8 cellular contexts compared by ENCODE assay signal in the genomic region with DNA sequence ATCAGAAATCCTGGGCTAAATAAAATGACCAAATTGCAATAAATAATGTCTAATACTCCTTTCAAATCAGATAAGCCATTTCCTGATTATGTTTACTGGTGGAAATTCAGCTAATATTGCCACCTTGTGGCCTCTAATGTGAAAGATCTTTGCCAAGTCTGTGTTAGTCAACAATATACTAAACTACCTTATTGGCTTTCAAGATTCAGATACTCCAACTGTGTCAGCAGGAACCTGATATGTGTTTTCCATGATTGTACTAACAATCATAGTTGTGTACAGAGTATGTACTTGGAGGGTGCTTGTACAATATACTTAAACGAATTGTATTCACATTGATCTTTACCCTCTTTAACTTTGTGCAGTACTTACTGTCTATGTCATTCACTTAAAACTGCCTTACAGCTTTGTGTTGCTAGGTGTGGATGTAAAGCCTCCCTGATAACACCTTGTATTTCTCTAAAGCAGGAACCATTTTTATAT.
DNase-seq lines count a peak whose midpoint lies in the region; ATAC-seq and TF ChIP-seq lines count a peak whose summit lies in the region.

No MANE protein-coding gene starts in this region.

- H3K9me3 Mint-ChIP-seq in activated T-helper 17 cell treated with anti-CD3 and anti-CD28 coated beads, Interleukin-2, amount 50 U/mL, for 72 hours = no peaks in the 10 kb centered on the region
- H3K9me3 Mint-ChIP-seq in activated CD4-positive, alpha-beta memory T cell treated with anti-CD3 and anti-CD28 coated beads for 36 hours = no peaks in the 10 kb centered on the region

- H3K27ac ChIP-seq in left ventricle myocardium inferior (replicated peaks) (no peak overlapping the region), spleen (peak overlapping the region; percentile 30 to 70 (median 56))

- peak; percentile 34 for ATAC-seq in GM19035 (IDR thresholded peaks at IDR 0.05; ENCODE audit: unreplicated experiment)
- ATAC-seq in HG03103 (IDR thresholded peaks at IDR 0.05; ENCODE audit: low read depth, unreplicated experiment) = peak; percentile 26
- ATAC-seq in activated T-helper 17 cell treated with anti-CD3 and anti-CD28 coated beads, Interleukin-2, amount 50 U/mL, for 72 hours (replicated peaks) = peak; percentile 69

- H3K4me3 ChIP-seq in left ventricle myocardium inferior (no peak overlapping the region), spleen (peak overlapping the region in 1 of 8 donors; percentile 28)

- CTCF ChIA-PET in activated CD4-positive, alpha-beta memory T cell treated with anti-CD3 and anti-CD28 coated beads for 36 hours (lab: Charles Lee) = interaction anchor here (0.5 to 2.4 kb wide), 8 partner anchors 45 to 484 kb away, joined by 3 to 11 read pairs (median 4); a partner anchor contains a TSS

- H3K9me3 ChIP-seq in left ventricle myocardium inferior (replicated peaks) (no peaks in the 10 kb centered on the region), spleen (no peaks in the 10 kb centered on the region)

- H3K4me1 ChIP-seq in left ventricle myocardium inferior = no peaks in the 10 kb centered on the region
- peaks cover 8 to 21% (median 15%) of the 10 kb centered on the region in 6 donors for H3K4me1 ChIP-seq in spleen

- no peak for TF ChIP-seq POLR2A in spleen (IDR thresholded peaks at IDR 0.05)

- 23 to 55% (median 42%) methylated on average over 1 of the region's 1 CpG for WGBS in spleen, 5 donors

- TF ChIP-seq CTCF in left ventricle myocardium inferior (IDR thresholded peaks at IDR 0.05; ENCODE audit: borderline replicate concordance) (peak; percentile 46), spleen (IDR thresholded peaks at IDR 0.05 in 8 of 11, conservative IDR thresholded peaks at IDR 0.05 in 3 of 11) (peak in 8 of 11 experiments; percentile 15 to 59 (median 42))

- intact Hi-C loops in left ventricle myocardium inferior (cut with micrococcal nuclease) (no loop called here), spleen (cut with DNase I; ENCODE audit: low total_unique reads) (loop anchor here (10.0 kb wide), 1 partner anchor 411 kb away; no protein-coding TSS in a partner anchor)
- intact Hi-C loops in activated CD4-positive, alpha-beta memory T cell treated with anti-CD3 and anti-CD28 coated beads for 36 hours (cut with micrococcal nuclease) = loop anchor here (1.0 to 10.0 kb wide), 5 partner anchors 113 to 417 kb away; a partner anchor contains a TSS

- DNase-seq in COR-L47 (lab: John Stamatoyannopoulos, UW) = peak; percentile 71
- peak; percentile 50 for DNase-seq in NCI-H2107 (lab: John Stamatoyannopoulos, UW)
- DNase-seq in left ventricle myocardium inferior = no peak
- DNase-seq in spleen = no peak
- no peak for DNase-seq in activated CD4-positive, alpha-beta memory T cell treated with anti-CD3 and anti-CD28 coated beads for 36 hours

- no peak overlapping the region for H3K4me3 Mint-ChIP-seq in activated T-helper 17 cell treated with anti-CD3 and anti-CD28 coated beads, Interleukin-2, amount 50 U/mL, for 72 hours
- no peak overlapping the region for H3K4me3 Mint-ChIP-seq in activated CD4-positive, alpha-beta memory T cell treated with anti-CD3 and anti-CD28 coated beads for 36 hours

- H3K4me1 Mint-ChIP-seq in activated T-helper 17 cell treated with anti-CD3 and anti-CD28 coated beads, Interleukin-2, amount 50 U/mL, for 72 hours = no peaks in the 10 kb centered on the region
- H3K4me1 Mint-ChIP-seq in activated CD4-positive, alpha-beta memory T cell treated with anti-CD3 and anti-CD28 coated beads for 36 hours (ENCODE audit: low read depth) = no peaks in the 10 kb centered on the region

- no peaks in the 10 kb centered on the region for H3K36me3 Mint-ChIP-seq in activated T-helper 17 cell treated with anti-CD3 and anti-CD28 coated beads, Interleukin-2, amount 50 U/mL, for 72 hours (ENCODE audit: low read depth)
- H3K36me3 Mint-ChIP-seq in activated CD4-positive, alpha-beta memory T cell treated with anti-CD3 and anti-CD28 coated beads for 36 hours = no peaks in the 10 kb centered on the region

- H3K36me3 ChIP-seq in left ventricle myocardium inferior (no peaks in the 10 kb centered on the region), spleen (no peaks in the 10 kb centered on the region)

- POLR2A ChIA-PET in activated CD4-positive, alpha-beta memory T cell treated with anti-CD3 and anti-CD28 coated beads for 36 hours (lab: Charles Lee) = no interaction called here

- H3K27ac Mint-ChIP-seq in activated T-helper 17 cell treated with anti-CD3 and anti-CD28 coated beads, Interleukin-2, amount 50 U/mL, for 72 hours = no peak overlapping the region
- no peak overlapping the region for H3K27ac Mint-ChIP-seq in activated CD4-positive, alpha-beta memory T cell treated with anti-CD3 and anti-CD28 coated beads for 36 hours

- H3K27me3 ChIP-seq in left ventricle myocardium inferior (ENCODE audit: low read depth) = no peaks in the 10 kb centered on the region
- no peaks in the 10 kb centered on the region for H3K27me3 ChIP-seq in spleen (replicated peaks in 1 of 7)

- H3K27me3 Mint-ChIP-seq in activated T-helper 17 cell treated with anti-CD3 and anti-CD28 coated beads, Interleukin-2, amount 50 U/mL, for 72 hours = no peaks in the 10 kb centered on the region
- H3K27me3 Mint-ChIP-seq in activated CD4-positive, alpha-beta memory T cell treated with anti-CD3 and anti-CD28 coated beads for 36 hours = no peaks in the 10 kb centered on the region

Comparison
In these comparisons a context has a peak if more than half of its experiments do, and no peak if none do; other contexts are left out.
1. DNase-seq: peak in COR-L47 (single experiment) and NCI-H2107 (single experiment); none in left ventricle myocardium inferior (single experiment), spleen (single experiment) and activated CD4-positive, alpha-beta memory T cell treated with anti-CD3 and anti-CD28 coated beads for 36 hours (single experiment).
2. Peak in every context shown above with its lines, with median percentiles within 50 percentile points of each other: ATAC-seq.